Comparison of ENCODE assay signal across 16 cellular contexts in the genomic region with DNA sequence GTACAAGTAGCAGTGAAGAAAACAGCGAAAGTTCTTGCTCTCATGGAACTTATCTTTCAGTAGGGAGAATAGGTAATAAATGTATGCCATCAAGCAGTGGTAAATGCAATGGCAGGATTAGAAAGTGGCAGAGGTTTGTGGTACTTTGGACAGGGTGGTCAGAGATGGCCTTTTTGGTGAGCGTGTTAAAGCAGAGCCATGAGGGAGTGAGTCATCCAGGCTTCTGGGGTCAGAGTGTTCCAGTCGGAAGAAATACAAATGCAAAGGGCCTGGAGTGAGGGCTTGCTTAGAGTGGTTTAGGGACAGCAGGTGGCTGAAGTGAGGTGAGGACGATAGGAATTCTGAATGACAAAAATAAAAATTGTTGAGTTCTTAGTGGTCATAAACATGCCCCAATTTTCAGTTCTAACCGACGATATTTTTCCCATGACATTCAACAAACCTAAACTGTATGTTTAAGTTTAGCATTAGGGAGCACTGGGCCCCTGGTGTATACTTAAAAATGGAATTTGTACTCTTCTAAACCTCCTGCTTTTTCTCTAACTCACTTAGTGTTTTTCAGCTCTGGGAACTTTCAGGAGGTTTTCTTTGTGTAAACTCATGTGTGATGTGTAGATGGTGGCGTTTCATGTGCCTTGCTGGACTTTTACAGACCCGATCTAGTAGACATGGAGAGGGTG.
DNase-seq lines count a peak whose midpoint lies in the region; ATAC-seq and TF ChIP-seq lines count a peak whose summit lies in the region.
"Had no signal": no experiment of that assay in that cellular context is flagged by ENCODE, and none has a peak within 500 bp of the region (broad histone marks: within the 10 kb centered on the region; RNA-seq: fewer than 3 reads in every experiment).

No MANE protein-coding gene starts in this region.

- no peaks in the 10 kb centered on the region for H3K9me3 ChIP-seq in CD8-positive, alpha-beta T cell (ENCODE audit: low read length)
- no peaks in the 10 kb centered on the region for H3K9me3 ChIP-seq in HUES64 (ENCODE audit: insufficient read depth, low read depth, low read length)
- no peaks in the 10 kb centered on the region for H3K9me3 ChIP-seq in fibroblast of lung (ENCODE audit: control insufficient read depth, insufficient read depth, low read depth, low read length)
- no peaks in the 10 kb centered on the region for H3K9me3 ChIP-seq in neural progenitor cell (ENCODE audit: low read depth)

- no peak overlapping the region for H3K4me3 Mint-ChIP-seq in CD8-positive, alpha-beta T cell
- H3K4me3 Mint-ChIP-seq in neural progenitor cell (no peak overlapping the region), MCF 10A (ENCODE audit: unreplicated experiment) (no peak overlapping the region)
- H3K4me3 Mint-ChIP-seq in activated naive CD4-positive, alpha-beta T cell treated with anti-CD3 and anti-CD28 coated beads, Interleukin-2, amount 10 ng/mL, durations not matched to agents 7 days and 5 days, result no peak overlapping the region
- H3K4me3 Mint-ChIP-seq: B cell; mesothelial cell of epicardium; stimulated activated naive CD8-positive, alpha-beta T cell treated with anti-CD3 and anti-CD28 coated beads, Interleukin-15, amount 100 ng/mL, for 72 hours had no signal

- no peaks in the 10 kb centered on the region for H3F3A ChIP-seq in neural progenitor cell (ENCODE audit: low read depth)

- H3K4me2 ChIP-seq in fibroblast of lung (ENCODE audit: extremely low read depth, insufficient read depth, low read length) (no peak overlapping the region), neural progenitor cell (no peak overlapping the region)

- peaks cover 21% of the 10 kb centered on the region for H3K79me2 ChIP-seq in fibroblast of lung (ENCODE audit: control insufficient read depth, insufficient read depth, low read length)
- peaks cover 43% of the 10 kb centered on the region for H3K79me2 ChIP-seq in neural progenitor cell (ENCODE audit: low read depth)

- TF ChIP-seq POLR2A in lower leg skin (IDR thresholded peaks at IDR 0.05), result no peak

- H3K9me3 Mint-ChIP-seq in CD8-positive, alpha-beta T cell, result no peaks in the 10 kb centered on the region
- H3K9me3 Mint-ChIP-seq in neural progenitor cell, result no peaks in the 10 kb centered on the region
- no peaks in the 10 kb centered on the region for H3K9me3 Mint-ChIP-seq in MCF 10A (ENCODE audit: unreplicated experiment)
- H3K9me3 Mint-ChIP-seq in activated naive CD4-positive, alpha-beta T cell treated with anti-CD3 and anti-CD28 coated beads, Interleukin-2, amount 10 ng/mL, durations not matched to agents 7 days and 5 days, result no peaks in the 10 kb centered on the region
- H3K9me3 Mint-ChIP-seq: mesothelial cell of epicardium; stimulated activated naive CD8-positive, alpha-beta T cell treated with anti-CD3 and anti-CD28 coated beads, Interleukin-15, amount 100 ng/mL, for 72 hours had no signal

- WGBS in HUES64, result 82% methylated on average over 5 of the region's 8 CpGs
- 76 to 80% methylated on average over 8 of the region's 8 CpGs for WGBS in lower leg skin, 2 donors

- H2AFZ ChIP-seq in fibroblast of lung (ENCODE audit: low read length) (no peak overlapping the region), neural progenitor cell (replicated peaks) (no peak overlapping the region)

- TF ChIP-seq CTCF in CD8-positive, alpha-beta T cell (IDR thresholded peaks at IDR 0.05), result no peak
- TF ChIP-seq CTCF in fibroblast of lung (conservative IDR thresholded peaks at IDR 0.05 in 1 of 2, IDR thresholded peaks at IDR 0.05 in 1 of 2; ENCODE audit: low read depth in 1 of 2, low read length in 2 of 2), result no peak
- no peak for TF ChIP-seq CTCF in neural progenitor cell (IDR thresholded peaks at IDR 0.05)
- no peak for TF ChIP-seq CTCF in lower leg skin (IDR thresholded peaks at IDR 0.05)
- no peak for TF ChIP-seq CTCF in MCF 10A (IDR thresholded peaks at IDR 0.05; ENCODE audit: unreplicated experiment)

- ATAC-seq in CD8-positive, alpha-beta T cell, result no peak
- ATAC-seq: PC-3; stimulated activated naive CD8-positive, alpha-beta T cell treated with anti-CD3 and anti-CD28 coated beads, Interleukin-15, amount 100 ng/mL, for 72 hours had no signal

- H3K27me3 ChIP-seq in CD8-positive, alpha-beta T cell (ENCODE audit: insufficient read depth, low read length), result no peaks in the 10 kb centered on the region
- H3K27me3 ChIP-seq in HUES64 (ENCODE audit: insufficient read depth, low read length) (no peaks in the 10 kb centered on the region), fibroblast of lung (ENCODE audit: control insufficient read depth, insufficient read depth, low read length) (no peaks in the 10 kb centered on the region), neural progenitor cell (no peaks in the 10 kb centered on the region)

- BruUV-seq in MCF 10A (replicated peaks; lab: Mats Ljungman, UMichigan), result no TSS peak

- no peaks in the 10 kb centered on the region for H3K27me3 Mint-ChIP-seq in CD8-positive, alpha-beta T cell (ENCODE audit: low read depth)
- no peaks in the 10 kb centered on the region for H3K27me3 Mint-ChIP-seq in neural progenitor cell (ENCODE audit: insufficient read depth, low read depth)
- H3K27me3 Mint-ChIP-seq in MCF 10A (ENCODE audit: insufficient read depth, unreplicated experiment), result no peaks in the 10 kb centered on the region
- H3K27me3 Mint-ChIP-seq in activated naive CD4-positive, alpha-beta T cell treated with anti-CD3 and anti-CD28 coated beads, Interleukin-2, amount 10 ng/mL, durations not matched to agents 7 days and 5 days, result no peaks in the 10 kb centered on the region
- H3K27me3 Mint-ChIP-seq: B cell; stimulated activated naive CD8-positive, alpha-beta T cell treated with anti-CD3 and anti-CD28 coated beads, Interleukin-15, amount 100 ng/mL, for 72 hours had no signal

- H3K36me3 ChIP-seq in CD8-positive, alpha-beta T cell (ENCODE audit: insufficient read depth, low read length), result peaks cover 22% of the 10 kb centered on the region
- H3K36me3 ChIP-seq in HUES64 (ENCODE audit: insufficient read depth, low read length) (peaks cover 55% of the 10 kb centered on the region), fibroblast of lung (ENCODE audit: control insufficient read depth, insufficient read depth, low read length) (peaks cover 10% of the 10 kb centered on the region), neural progenitor cell (peaks cover 30% of the 10 kb centered on the region)

- intact Hi-C loops in CD8-positive, alpha-beta T cell (cut with DNase I, micrococcal nuclease), result no loop called here
- intact Hi-C loops in lower leg skin (cut with DNase I; ENCODE audit: low total_unique reads), result no loop called here
- intact Hi-C loops in MCF 10A (cut with micrococcal nuclease), result no loop called here

- peaks cover 19% of the 10 kb centered on the region for H3K4me1 Mint-ChIP-seq in CD8-positive, alpha-beta T cell (ENCODE audit: low read depth)
- H3K4me1 Mint-ChIP-seq in neural progenitor cell (peaks cover 13% of the 10 kb centered on the region), MCF 10A (ENCODE audit: insufficient read depth, unreplicated experiment) (peaks cover 11% of the 10 kb centered on the region)
- H3K4me1 Mint-ChIP-seq in activated naive CD4-positive, alpha-beta T cell treated with anti-CD3 and anti-CD28 coated beads, Interleukin-2, amount 10 ng/mL, durations not matched to agents 7 days and 5 days, result peaks cover 11% of the 10 kb centered on the region

- DNase-seq in CD8-positive, alpha-beta T cell, result no peak
- DNase-seq in fibroblast of lung (ENCODE audit: low read depth in 2 of 2) (peak; percentile 30 to 46), neural progenitor cell (ENCODE audit: low spot score) (no peak), lower leg skin (ENCODE audit: low spot score in 2 of 2) (no peak), D341Med (ENCODE audit: low spot score) (no peak), MCF 10A (ENCODE audit: unreplicated experiment) (no peak)
- no peak for DNase-seq in activated naive CD4-positive, alpha-beta T cell treated with anti-CD3 and anti-CD28 coated beads, Interleukin-2, amount 10 ng/mL, durations not matched to agents 7 days and 5 days
- DNase-seq: activated CD4-positive, CD25-positive, alpha-beta regulatory T cell; H7; NCI-H1092; NCI-H2227 treated with DMSO at 0.1 percent for 48 hours; PC-3; stimulated activated naive CD8-positive, alpha-beta T cell treated with anti-CD3 and anti-CD28 coated beads, Interleukin-15, amount 100 ng/mL, for 72 hours had no signal

- peaks cover 59% of the 10 kb centered on the region for H3K36me3 Mint-ChIP-seq in CD8-positive, alpha-beta T cell
- H3K36me3 Mint-ChIP-seq in neural progenitor cell (peaks cover 35% of the 10 kb centered on the region), MCF 10A (ENCODE audit: insufficient read depth, unreplicated experiment) (peaks cover 60% of the 10 kb centered on the region)
- peaks cover 46% of the 10 kb centered on the region for H3K36me3 Mint-ChIP-seq in activated naive CD4-positive, alpha-beta T cell treated with anti-CD3 and anti-CD28 coated beads, Interleukin-2, amount 10 ng/mL, durations not matched to agents 7 days and 5 days

- POLR2A ChIA-PET in CD8-positive, alpha-beta T cell (lab: Charles Lee), result interaction anchor here (1.2 kb wide), 1 partner anchor 76 kb away, joined by 3 read pairs; no protein-coding TSS in a partner anchor
- POLR2A ChIA-PET in MCF 10A (lab: Yijun Ruan, JAX), result interaction anchor here (0.6 to 0.8 kb wide), 3 partner anchors 13 to 177 kb away, joined by 3 read pairs; no protein-coding TSS in a partner anchor

- peaks cover 2% of the 10 kb centered on the region for H4K20me1 ChIP-seq in fibroblast of lung (ENCODE audit: control insufficient read depth, extremely low read depth, insufficient read depth, low read length)
- H4K20me1 ChIP-seq in neural progenitor cell (ENCODE audit: low read depth), result peaks cover 29% of the 10 kb centered on the region

- H3K27ac ChIP-seq in CD8-positive, alpha-beta T cell (ENCODE audit: low read depth, low read length), result no peak overlapping the region
- peak overlapping the region; percentile 28; the same call in 1 of the 2 replicates for H3K27ac ChIP-seq in HUES64 (ENCODE audit: low read depth, low read length)
- H3K27ac ChIP-seq in fibroblast of lung (ENCODE audit: insufficient read depth, low read length), result no peak overlapping the region
- H3K27ac ChIP-seq in neural progenitor cell, result no peak overlapping the region

- H3K9ac ChIP-seq in HUES64 (ENCODE audit: low read depth, low read length) (no peak overlapping the region), fibroblast of lung (ENCODE audit: insufficient read depth, low read length) (no peak overlapping the region), neural progenitor cell (peak overlapping the region; percentile 14)

- no peak overlapping the region for H3K4me3 ChIP-seq in CD8-positive, alpha-beta T cell (ENCODE audit: low read depth, low read length)
- H3K4me3 ChIP-seq in HUES64 (ENCODE audit: low read length), result no peak overlapping the region
- H3K4me3 ChIP-seq in fibroblast of lung (replicated peaks in 1 of 4; ENCODE audit: control extremely low read depth in 1 of 4, insufficient read depth in 1 of 4, low read depth in 3 of 4, low read length in 4 of 4), result no peak overlapping the region
- no peak overlapping the region for H3K4me3 ChIP-seq in neural progenitor cell
- no peak overlapping the region for H3K4me3 ChIP-seq in lower leg skin (ENCODE audit: low read depth, poor library complexity, severe bottlenecking)

- H3K4me1 ChIP-seq in CD8-positive, alpha-beta T cell (ENCODE audit: insufficient read depth, low read length), result peaks cover 10% of the 10 kb centered on the region
- peaks cover 24% of the 10 kb centered on the region for H3K4me1 ChIP-seq in HUES64 (ENCODE audit: insufficient read depth, low read length)
- H3K4me1 ChIP-seq in fibroblast of lung (ENCODE audit: control insufficient read depth, extremely low read depth, insufficient read depth, low read length), result no peaks in the 10 kb centered on the region
- H3K4me1 ChIP-seq in neural progenitor cell, result peaks cover 7% of the 10 kb centered on the region

- H3K27ac Mint-ChIP-seq in CD8-positive, alpha-beta T cell, result peak overlapping the region; percentile 37
- H3K27ac Mint-ChIP-seq in neural progenitor cell, result peak overlapping the region; percentile 42
- H3K27ac Mint-ChIP-seq in MCF 10A (ENCODE audit: low read depth, unreplicated experiment), result no peak overlapping the region
- H3K27ac Mint-ChIP-seq in activated naive CD4-positive, alpha-beta T cell treated with anti-CD3 and anti-CD28 coated beads, Interleukin-2, amount 10 ng/mL, durations not matched to agents 7 days and 5 days, result no peak overlapping the region
- H3K27ac Mint-ChIP-seq: mesothelial cell of epicardium had no signal

- CTCF ChIA-PET in CD8-positive, alpha-beta T cell (lab: Charles Lee), result interaction anchor here (1.3 to 1.7 kb wide), 3 partner anchors 24 to 91 kb away, joined by 3 to 8 read pairs (median 3); no protein-coding TSS in a partner anchor
- CTCF ChIA-PET in MCF 10A (lab: Yijun Ruan, JAX), result no interaction called here
- CTCF ChIA-PET in activated naive CD4-positive, alpha-beta T cell treated with anti-CD3 and anti-CD28 coated beads, Interleukin-2, amount 10 ng/mL, durations not matched to agents 7 days and 5 days (lab: Charles Lee), result no interaction called here

Comparison
In these comparisons a context has a peak if more than half of its experiments do, and no peak if none do; other contexts are left out.
1. DNase-seq: peak in fibroblast of lung (2 of 2); none in CD8-positive, alpha-beta T cell (0 of 7), neural progenitor cell (single experiment), lower leg skin (0 of 2), D341Med (single experiment), MCF 10A (single experiment) and activated naive CD4-positive, alpha-beta T cell treated with anti-CD3 and anti-CD28 coated beads, Interleukin-2, amount 10 ng/mL, durations not matched to agents 7 days and 5 days (single experiment).
2. H3K27ac Mint-ChIP-seq: peak in CD8-positive, alpha-beta T cell (single experiment) and neural progenitor cell (single experiment); none in MCF 10A (single experiment) and activated naive CD4-positive, alpha-beta T cell treated with anti-CD3 and anti-CD28 coated beads, Interleukin-2, amount 10 ng/mL, durations not matched to agents 7 days and 5 days (single experiment).